In genomic region chr18:59715966-59716369, GRCh38 we compare ENCODE assay signal across 1 cellular context.
A peak's percentile ranks its signal among the peaks of the same experiment; 100 is the strongest.
TF ChIP-seq lines count a peak whose summit lies in the region.

No MANE protein-coding gene starts in this region.

TF ChIP-seq in SK-N-SH, 30 proteins besides CTCF, POLR2A, EP300 and RAD21 (continued from another document):
- TF ChIP-seq REST (IDR thresholded peaks at IDR 0.05; ENCODE audit: low read depth, low read length) (no peak), RFX5 (IDR thresholded peaks at IDR 0.05; ENCODE audit: low read length) (no peak), TEAD4 (IDR thresholded peaks at IDR 0.05; ENCODE audit: borderline replicate concordance, insufficient read depth) (peak; percentile 97), CHD2 (IDR thresholded peaks at IDR 0.05; ENCODE audit: low read length, partially characterized antibody) (no peak), ZBTB33 (IDR thresholded peaks at IDR 0.05; ENCODE audit: borderline replicate concordance, low read depth) (peak; percentile 70; the same call in 1 of the 2 replicates), NRF1 (IDR thresholded peaks at IDR 0.05; ENCODE audit: low read depth, low read length) (no peak), JUND (IDR thresholded peaks at IDR 0.05) (peak; percentile 98), RCOR1 (IDR thresholded peaks at IDR 0.05; ENCODE audit: low read length) (no peak), FOXM1 (IDR thresholded peaks at IDR 0.05; ENCODE audit: low read depth) (peak; percentile 90), MAX (IDR thresholded peaks at IDR 0.05; ENCODE audit: low read depth) (peak; percentile 80; the same call in 1 of the 2 replicates), FOXJ3 (CRISPR knock-in tag; IDR thresholded peaks at IDR 0.05) (no peak), POLR2AphosphoS5 (IDR thresholded peaks at IDR 0.05; ENCODE audit: low read depth, low read length) (peak; percentile 83; the same call in 1 of the 2 replicates), RXRA (IDR thresholded peaks at IDR 0.05; ENCODE audit: borderline replicate concordance, low read depth) (peak; percentile 98), TCF12 (IDR thresholded peaks at IDR 0.05) (peak; percentile 98), PBX3 (IDR thresholded peaks at IDR 0.05) (peak; percentile 98), SMC3 (IDR thresholded peaks at IDR 0.05; ENCODE audit: low read depth, low read length) (no peak; the same call in 1 of the 2 replicates), NFIC (IDR thresholded peaks at IDR 0.05; ENCODE audit: borderline replicate concordance) (peak; percentile 95), GATA2 (CRISPR knock-in tag; IDR thresholded peaks at IDR 0.05) (no peak), ELF1 (IDR thresholded peaks at IDR 0.05) (no peak), USF1 (IDR thresholded peaks at IDR 0.05; ENCODE audit: borderline replicate concordance, low read depth) (no peak), MEF2A (IDR thresholded peaks at IDR 0.05; ENCODE audit: borderline replicate concordance, low read depth) (peak; percentile 65; the same call in 1 of the 2 replicates)
